ENCODE assay signal across 1 cellular context in the genomic region with DNA sequence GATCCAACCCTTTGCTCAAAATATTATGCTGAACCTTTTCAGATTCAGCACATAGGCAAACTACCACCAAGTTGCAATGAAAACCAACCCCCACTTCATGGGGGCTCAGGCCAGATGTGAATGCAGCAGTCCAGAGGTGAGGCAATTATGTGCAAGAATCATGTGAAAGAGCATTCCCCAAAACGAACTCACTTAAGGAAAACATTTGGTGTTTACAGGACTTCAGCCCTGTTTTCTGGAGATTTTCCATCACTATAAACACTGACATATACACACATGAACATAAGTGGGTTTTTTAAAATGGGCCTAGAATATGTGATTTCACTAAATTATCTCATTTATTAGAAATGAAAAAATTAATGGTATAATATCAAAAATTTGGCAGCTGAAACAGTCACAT.
TF ChIP-seq lines count a peak whose summit lies in the region.

No MANE protein-coding gene starts in this region.

TF ChIP-seq in IMR-90, 13 proteins besides CTCF, POLR2A, EP300 and RAD21:
- TF ChIP-seq CHD1 (IDR thresholded peaks at IDR 0.05; ENCODE audit: low read depth, low read length): no peak
- TF ChIP-seq CEBPB (IDR thresholded peaks at IDR 0.05; ENCODE audit: low read depth, low read length): no peak
- TF ChIP-seq MXI1 (IDR thresholded peaks at IDR 0.05; ENCODE audit: borderline replicate concordance, low read depth, low read length): no peak
- TF ChIP-seq FOS (IDR thresholded peaks at IDR 0.05; ENCODE audit: low read depth, low read length): no peak
- no peak for TF ChIP-seq MAZ (IDR thresholded peaks at IDR 0.05; ENCODE audit: borderline replicate concordance, low read depth, low read length)
- no peak for TF ChIP-seq NFE2L2 (IDR thresholded peaks at IDR 0.05; ENCODE audit: low read depth, low read length)
- no peak for TF ChIP-seq BHLHE40 (IDR thresholded peaks at IDR 0.05; ENCODE audit: low read depth, low read length)
